1 cellular context compared by ENCODE assay signal in the genomic region with DNA sequence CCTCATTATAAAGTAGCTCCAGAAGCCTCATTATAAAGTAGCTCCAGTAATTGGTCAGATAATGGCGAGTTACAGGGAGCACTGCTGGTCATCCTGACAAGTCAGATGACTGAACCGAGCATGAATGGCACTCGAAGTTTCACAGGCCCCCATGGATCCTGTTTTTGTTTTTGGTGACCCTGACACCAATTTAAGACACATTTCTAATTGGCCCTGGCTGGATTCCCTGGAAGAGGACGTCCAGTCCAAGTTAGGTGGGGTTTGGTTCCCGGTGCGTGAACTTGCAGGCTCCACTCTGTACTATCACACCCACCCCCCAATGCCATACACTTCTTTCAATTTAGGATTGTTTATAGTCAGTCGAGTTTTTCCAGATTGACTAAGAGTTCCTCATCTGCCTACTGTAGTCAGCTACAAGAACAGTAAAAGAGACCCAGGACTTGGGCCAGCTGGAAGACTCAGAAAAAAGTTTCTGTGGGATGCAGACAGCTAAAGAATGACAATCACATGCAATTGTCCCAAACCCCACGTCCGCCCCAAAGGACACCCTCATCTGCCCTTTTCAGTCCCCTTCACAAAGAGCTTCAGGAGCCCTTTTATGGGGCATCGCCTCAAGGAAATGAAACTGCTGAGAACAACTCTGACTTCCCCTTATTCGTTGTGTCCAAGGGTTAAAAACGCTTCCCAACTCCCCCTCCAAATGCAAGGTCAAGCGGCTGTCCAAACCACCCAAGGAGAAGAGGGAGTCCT.
A peak's percentile ranks its signal among the peaks of the same experiment; 100 is the strongest.
TF ChIP-seq lines count a peak whose summit lies in the region.

No MANE protein-coding gene starts in this region.

TF ChIP-seq in GM12878, 131 proteins besides CTCF, POLR2A, EP300 and RAD21:
- TF ChIP-seq BHLHE40 (IDR thresholded peaks at IDR 0.05; ENCODE audit: borderline replicate concordance in 1 of 2, low read depth in 2 of 2, low read length in 1 of 2) (no peak), IKZF2 (IDR thresholded peaks at IDR 0.05) (peak in 1 of 2 experiments; percentile 14; a peak in 2 of 4 replicates), SPI1 (IDR thresholded peaks at IDR 0.05; ENCODE audit: borderline replicate concordance, insufficient read depth, low read depth, low read length) (peak; percentile 64; the same call in 1 of the 2 replicates)
